1 cellular context compared by ENCODE assay signal in the genomic region with DNA sequence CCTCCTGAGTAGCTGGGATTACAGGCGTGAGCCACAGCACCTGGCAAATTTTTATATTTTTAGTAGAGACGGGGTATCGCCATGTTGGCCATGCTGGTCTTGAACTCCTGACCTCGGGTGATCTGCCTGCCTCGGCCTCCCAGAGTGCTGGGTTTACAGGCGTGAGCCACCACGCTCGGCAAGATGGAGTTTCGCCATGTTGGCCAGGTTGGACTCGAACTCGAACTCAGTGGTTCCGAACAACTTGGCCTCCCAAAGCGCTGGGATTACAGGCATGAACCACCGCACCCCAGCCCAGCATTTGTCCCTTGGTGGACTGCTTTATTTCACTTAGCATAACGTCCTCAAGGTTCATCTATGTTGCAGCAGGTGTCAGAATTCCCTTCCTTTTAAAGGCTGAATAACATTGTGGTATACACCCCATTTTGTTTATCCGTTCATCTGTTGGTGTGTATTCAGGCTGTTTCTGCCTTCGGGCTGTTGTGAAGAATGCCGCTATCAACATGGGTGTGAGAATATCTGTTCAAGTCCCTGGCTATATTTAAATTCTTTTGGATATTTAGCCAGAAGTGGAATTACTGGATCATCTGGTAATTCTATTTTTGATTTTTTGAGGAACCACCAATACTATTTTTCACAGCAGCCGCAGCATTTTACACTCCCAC.
A peak's percentile ranks its signal among the peaks of the same experiment; 100 is the strongest.
TF ChIP-seq lines count a peak whose summit lies in the region.

No MANE protein-coding gene starts in this region.

TF ChIP-seq in K562, 482 proteins besides CTCF, POLR2A, EP300 and RAD21:
- TF ChIP-seq ILF3 (IDR thresholded peaks at IDR 0.05; ENCODE audit: borderline replicate concordance) (no peak), POLR2G (IDR thresholded peaks at IDR 0.05; ENCODE audit: low read depth, low read length) (peak; percentile 57), PML (IDR thresholded peaks at IDR 0.05; ENCODE audit: low read length) (no peak), NEUROD1 (IDR thresholded peaks at IDR 0.05; ENCODE audit: borderline replicate concordance, low read depth, low read length, partially characterized antibody) (no peak), MTF1 (CRISPR knock-in tag; IDR thresholded peaks at IDR 0.05; ENCODE audit: borderline replicate concordance) (no peak), ZNF764 (CRISPR knock-in tag; IDR thresholded peaks at IDR 0.05; ENCODE audit: low read depth) (no peak)
